Comparison of ENCODE assay signal across 22 cellular contexts in the genomic region with DNA sequence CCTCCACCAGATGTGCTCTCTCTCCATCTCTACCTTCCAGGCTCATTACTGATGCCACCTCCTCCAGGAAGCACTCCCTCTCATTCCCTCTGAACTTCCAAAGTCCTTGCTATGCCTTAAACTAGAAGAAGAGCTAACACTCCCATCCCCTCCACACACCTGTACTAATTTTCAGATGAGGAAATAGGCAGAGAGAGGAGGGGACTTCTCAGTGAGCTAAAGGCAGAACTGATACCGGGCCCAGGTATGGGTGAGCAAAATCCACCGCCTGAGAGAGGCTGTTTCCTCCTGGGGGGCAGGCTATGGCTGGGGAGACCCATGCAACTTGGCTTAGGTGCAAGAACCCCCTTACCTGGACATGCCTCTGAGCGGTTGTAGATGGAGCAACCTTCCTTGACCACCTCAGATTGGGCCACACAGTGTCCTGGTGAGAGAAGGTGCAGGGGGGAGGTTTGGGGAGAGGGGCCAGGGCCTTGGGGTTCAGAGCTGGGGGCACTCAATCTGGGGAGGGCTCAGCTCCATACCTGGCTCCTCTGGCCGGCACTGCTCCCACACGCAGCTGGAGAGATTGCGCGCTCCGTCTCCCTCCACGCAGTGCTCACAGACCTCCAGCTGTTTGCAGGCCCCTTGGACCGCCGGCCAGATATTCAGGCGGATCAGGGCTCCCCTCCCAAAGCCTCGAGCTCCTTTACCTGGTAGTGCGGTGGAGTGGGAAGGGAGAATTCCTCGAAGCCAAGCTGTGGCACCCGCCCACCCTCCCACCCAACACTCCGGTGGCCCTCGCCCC. TPM values are rescaled to one million over a fixed set of nuclear protein-coding genes. Genes with fewer than 3 reads are reported as not detected.
DNase-seq lines count a peak whose midpoint lies in the region; ATAC-seq and TF ChIP-seq lines count a peak whose summit lies in the region.
"Had no signal": no experiment of that assay in that cellular context is flagged by ENCODE, and none has a peak within 500 bp of the region (broad histone marks: within the 10 kb centered on the region; RNA-seq: fewer than 3 reads in every experiment).

No MANE protein-coding gene starts in this region.

- H3K36me3 Mint-ChIP-seq in MCF 10A (ENCODE audit: insufficient read depth, unreplicated experiment): no peaks in the 10 kb centered on the region
- H3K36me3 Mint-ChIP-seq in dendritic cell treated with granulocyte-macrophage colony-stimulating factor and Interleukin-4, amounts not matched to agents 40 ng/mL and 50 ng/mL, for 4 days (ENCODE audit: low read depth): no peaks in the 10 kb centered on the region
- no peaks in the 10 kb centered on the region for H3K36me3 Mint-ChIP-seq in naive B cell
- H3K36me3 Mint-ChIP-seq: CD4-positive, alpha-beta memory T cell; IgD-negative memory B cell had no signal

- H3K27me3 ChIP-seq in breast epithelium: no peaks in the 10 kb centered on the region
- no peaks in the 10 kb centered on the region for H3K27me3 ChIP-seq in suprapubic skin

- H3K9me3 ChIP-seq in breast epithelium: no peaks in the 10 kb centered on the region
- H3K9me3 ChIP-seq in suprapubic skin: no peaks in the 10 kb centered on the region

- H3K27ac Mint-ChIP-seq in MCF 10A (ENCODE audit: low read depth, unreplicated experiment) (no peak overlapping the region), naive B cell (peak overlapping the region in 2 of 6 donors; percentile 8 to 89)
- H3K27ac Mint-ChIP-seq in dendritic cell treated with granulocyte-macrophage colony-stimulating factor and Interleukin-4, amounts not matched to agents 40 ng/mL and 50 ng/mL, for 4 days: peak overlapping the region; percentile 14
- H3K27ac Mint-ChIP-seq: CD4-positive, alpha-beta memory T cell; IgD-negative memory B cell had no signal

- H3K36me3 ChIP-seq in breast epithelium (no peaks in the 10 kb centered on the region), suprapubic skin (no peaks in the 10 kb centered on the region)

- peaks cover 12% of the 10 kb centered on the region for H3K4me1 Mint-ChIP-seq in MCF 10A (ENCODE audit: insufficient read depth, unreplicated experiment)
- H3K4me1 Mint-ChIP-seq in dendritic cell treated with granulocyte-macrophage colony-stimulating factor and Interleukin-4, amounts not matched to agents 40 ng/mL and 50 ng/mL, for 4 days (ENCODE audit: low read depth): peaks cover 32% of the 10 kb centered on the region
- peaks cover 8 to 18% (median 12%) of the 10 kb centered on the region in 3 donors for H3K4me1 Mint-ChIP-seq in naive B cell

- H3K4me3 Mint-ChIP-seq in MCF 10A (ENCODE audit: unreplicated experiment): no peak overlapping the region
- H3K4me3 Mint-ChIP-seq in dendritic cell treated with granulocyte-macrophage colony-stimulating factor and Interleukin-4, amounts not matched to agents 40 ng/mL and 50 ng/mL, for 4 days: no peak overlapping the region
- no peak overlapping the region for H3K4me3 Mint-ChIP-seq in naive B cell
- H3K4me3 Mint-ChIP-seq: CD4-positive, alpha-beta memory T cell; IgD-negative memory B cell had no signal

- DNase-seq in breast epithelium (ENCODE audit: low spot score in 2 of 2): no peak
- no peak for DNase-seq in MCF 10A (ENCODE audit: unreplicated experiment)
- DNase-seq in naive B cell: peak; percentile 29
- peak in 1 of 2 donors; percentile 58 for DNase-seq in suprapubic skin (ENCODE audit: low spot score in 2 of 2)
- no peak for DNase-seq in activated T-cell treated with anti-CD3 and anti-CD28 coated beads, Interleukin-2, amount 50 U/mL, for 48 hours
- DNase-seq in ureter (ENCODE audit: low spot score): no peak
- DNase-seq in NCI-H510A treated with DMSO at 0.1 percent for 48 hours (lab: John Stamatoyannopoulos, UW): no peak
- DNase-seq: Calu3; CD4-positive, alpha-beta memory T cell; GF-D8; Kasumi-1; MM.1S; NCI-H1092 treated with DMSO at 0.1 percent for 48 hours; NCI-H446 treated with DMSO at 0.1 percent for 48 hours; OCI-M1; Right ventricle myocardium superior had no signal

- H3K27me3 Mint-ChIP-seq in MCF 10A (ENCODE audit: insufficient read depth, unreplicated experiment) (no peaks in the 10 kb centered on the region), naive B cell (peaks cover 0 to 5% (median 5%) of the 10 kb centered on the region in 3 donors)
- H3K27me3 Mint-ChIP-seq in dendritic cell treated with granulocyte-macrophage colony-stimulating factor and Interleukin-4, amounts not matched to agents 40 ng/mL and 50 ng/mL, for 4 days: peaks cover 32% of the 10 kb centered on the region
- H3K27me3 Mint-ChIP-seq: IgD-negative memory B cell had no signal

- peak overlapping the region in 1 of 2 donors; percentile 68 for H3K27ac ChIP-seq in breast epithelium
- no peak overlapping the region for H3K27ac ChIP-seq in suprapubic skin
- H3K27ac ChIP-seq: 22Rv1 had no signal

- POLR2A ChIA-PET in MCF 10A (lab: Yijun Ruan, JAX): interaction anchor here (0.5 to 4.3 kb wide), 5 partner anchors 16 to 69 kb away, joined by 3 to 29 read pairs (median 4); partner anchors contain the start of gene MAP3K6

- 78% methylated on average over 14 of the region's 18 CpGs for WGBS in suprapubic skin

- H3K4me3 ChIP-seq in breast epithelium (peak overlapping the region in 2 of 3 donors; percentile 56 to 61), suprapubic skin (peak overlapping the region; percentile 45)
- H3K4me3 ChIP-seq: GM12878 had no signal

- CTCF ChIA-PET in MCF 10A (lab: Yijun Ruan, JAX): interaction anchor here (0.6 to 12.0 kb wide), 12 partner anchors 9 to 285 kb away, joined by 3 to 225 read pairs (median 4); partner anchors contain the start of genes MAP3K6 and SYTL1

- intact Hi-C loops in breast epithelium (cut with DNase I; ENCODE audit: low total_unique reads) (no loop called here), MCF 10A (cut with micrococcal nuclease) (no loop called here)
- intact Hi-C loops in dendritic cell treated with granulocyte-macrophage colony-stimulating factor and Interleukin-4, amounts not matched to agents 40 ng/mL and 50 ng/mL, for 4 days (cut with micrococcal nuclease): no loop called here

- TF ChIP-seq POLR2A in breast epithelium (IDR thresholded peaks at IDR 0.05) (no peak), suprapubic skin (IDR thresholded peaks at IDR 0.05) (no peak)

- ATAC-seq in naive B cell (ENCODE audit: low read depth in 2 of 2): peak; percentile 95 to 97

- no peak for TF ChIP-seq CTCF in breast epithelium (IDR thresholded peaks at IDR 0.05)
- TF ChIP-seq CTCF in MCF 10A (IDR thresholded peaks at IDR 0.05; ENCODE audit: unreplicated experiment): no peak
- TF ChIP-seq CTCF in suprapubic skin (IDR thresholded peaks at IDR 0.05): no peak

- no peak for TF ChIP-seq EP300 in suprapubic skin (IDR thresholded peaks at IDR 0.05)

- H3K4me1 ChIP-seq in breast epithelium (peaks cover 9 to 24% of the 10 kb centered on the region in 2 donors), suprapubic skin (peaks cover 57% of the 10 kb centered on the region)

- H3K9me3 Mint-ChIP-seq in MCF 10A (ENCODE audit: unreplicated experiment) (no peaks in the 10 kb centered on the region), naive B cell (no peaks in the 10 kb centered on the region)
- H3K9me3 Mint-ChIP-seq in dendritic cell treated with granulocyte-macrophage colony-stimulating factor and Interleukin-4, amounts not matched to agents 40 ng/mL and 50 ng/mL, for 4 days: no peaks in the 10 kb centered on the region
- H3K9me3 Mint-ChIP-seq: CD4-positive, alpha-beta memory T cell; IgD-negative memory B cell had no signal

- no TSS peak for BruUV-seq in MCF 10A (replicated peaks; lab: Mats Ljungman, UMichigan)

RNA-seq across cellular contexts. Expression of gene CD164L2, which starts 1.0 kb away (rescaled TPM):
- total RNA-seq in breast epithelium (1 to 10 TPM in 1 of 3 donors, under 1 TPM in 1, not detected in 1; 0.66 to 5.3 TPM), MCF 10A (2022) (0.23 TPM in 1 of 2 replicates, not detected in the other), suprapubic skin (10 to 100 TPM in 2 of 4 donors, 1 to 10 TPM in 2; 5.9 to 14.3 (median 10.3) TPM), ureter (not detected)
- polyA plus RNA-seq in naive B cell (ENCODE audit: low read depth in 6 of 6): not detected
- total RNA-seq: Calu3; CD4-positive, alpha-beta memory T cell; GM12878; Right ventricle myocardium superior had no signal
- polyA plus RNA-seq: AG04450, BJ, GM12878, IgD-negative memory B cell had no signal

RNA-seq across cellular contexts. Expression of gene FCN3, which starts 7.5 kb away (rescaled TPM):
- 10 to 100 TPM in 1 of 3 donors, 1 to 10 TPM in 2; 6.0 to 10.5 (median 7.4) TPM for total RNA-seq in breast epithelium
- not detected in 2 replicates for total RNA-seq in MCF 10A (2022)
- polyA plus RNA-seq in naive B cell (ENCODE audit: low read depth in 6 of 6): not detected
- total RNA-seq in suprapubic skin: 1 to 10 TPM; 2.3 to 7.1 (median 3.7) TPM
- total RNA-seq in ureter: 2.1 TPM
- total RNA-seq: Calu3; CD4-positive, alpha-beta memory T cell had no signal
- polyA plus RNA-seq: AG04450; BJ; CD4-positive, alpha-beta memory T cell; GM12878; IgD-negative memory B cell had no signal

RNA-seq across cellular contexts. Expression of gene GPR3, which starts 10.3 kb away (rescaled TPM):
- under 1 TPM in 2 of 3 donors, not detected in 1; 0.16 to 0.66 TPM for total RNA-seq in breast epithelium
- total RNA-seq in MCF 10A (2022): 0.47 and 0.65 TPM in 2 replicates
- under 1 TPM in 4 of 6 donors, not detected in 2; 0.12 to 0.64 (median 0.35) TPM for polyA plus RNA-seq in naive B cell (ENCODE audit: low read depth in 6 of 6)
- under 1 TPM in 2 of 4 donors, not detected in 2; 0.36 to 0.81 TPM for total RNA-seq in suprapubic skin
- total RNA-seq in ureter: 0.47 TPM
- total RNA-seq: CD4-positive, alpha-beta memory T cell had no signal
- polyA plus RNA-seq: CD4-positive, alpha-beta memory T cell had no signal

RNA-seq across cellular contexts. Expression of gene MAP3K6, which starts 15.4 kb away (rescaled TPM):
- 10 to 100 TPM; 29.4 to 67.5 (median 52.0) TPM for total RNA-seq in breast epithelium
- 13.2 and 13.5 TPM in 2 replicates for total RNA-seq in MCF 10A (2022)
- polyA plus RNA-seq in naive B cell (ENCODE audit: low read depth in 6 of 6): 1 to 10 TPM in 4 of 6 donors, under 1 TPM in 1, not detected in 1; 0.80 to 2.7 (median 2.0) TPM
- 100 to 1,000 TPM in 3 of 4 donors, 10 to 100 TPM in 1; 85.4 to 147 (median 137) TPM for total RNA-seq in suprapubic skin
- total RNA-seq in ureter: 75.5 TPM

RNA-seq across cellular contexts. Expression of gene SYTL1, which starts 40.3 kb away (rescaled TPM):
- 10 to 100 TPM in 2 of 3 donors, under 1 TPM in 1; 0.96 to 33.1 (median 22.3) TPM for total RNA-seq in breast epithelium
- 64.8 and 81.8 TPM in 2 replicates for total RNA-seq in MCF 10A (2022)
- polyA plus RNA-seq in naive B cell (ENCODE audit: low read depth in 6 of 6): 100 to 1,000 TPM in 1 of 6 donors, 10 to 100 TPM in 5; 63.3 to 110 (median 79.9) TPM
- 100 to 1,000 TPM; 142 to 176 (median 168) TPM for total RNA-seq in suprapubic skin
- total RNA-seq in ureter: 93.6 TPM
